ENCODE assay signal across 8 cellular contexts in the genomic region with DNA sequence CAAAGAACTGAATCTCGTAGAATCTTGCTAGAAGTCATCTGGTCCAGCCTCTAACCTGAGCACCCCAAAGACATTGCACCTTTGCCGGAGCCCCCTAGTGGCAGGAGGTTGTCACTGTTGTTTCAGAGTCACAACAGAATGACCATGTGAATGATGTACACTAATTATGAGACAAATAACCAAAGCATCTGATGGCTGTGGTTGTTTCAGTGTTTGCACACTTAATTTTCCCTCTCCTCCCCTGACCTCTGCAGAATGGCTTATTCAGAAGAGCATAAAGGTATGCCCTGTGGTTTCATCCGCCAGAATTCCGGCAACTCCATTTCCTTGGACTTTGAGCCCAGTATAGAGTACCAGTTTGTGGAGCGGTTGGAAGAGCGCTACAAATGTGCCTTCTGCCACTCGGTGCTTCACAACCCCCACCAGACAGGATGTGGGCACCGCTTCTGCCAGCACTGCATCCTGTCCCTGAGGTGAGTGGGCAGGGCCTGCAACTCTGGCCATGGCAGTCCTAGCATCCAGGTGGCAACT.
DNase-seq lines count a peak whose midpoint lies in the region; ATAC-seq lines count a peak whose summit lies in the region.

No MANE protein-coding gene starts in this region.

- ATAC-seq in GM18511 (IDR thresholded peaks at IDR 0.05; ENCODE audit: unreplicated experiment) (peak; percentile 87), HG02973 (IDR thresholded peaks at IDR 0.05; ENCODE audit: unreplicated experiment) (peak; percentile 83)

- DNase-seq in AG08395 (ENCODE audit: low spot score) (peak; percentile 20), RKO (ENCODE audit: low spot score) (peak; percentile 53), iris pigment epithelial cell (ENCODE audit: low read depth) (peak; percentile 21), medulla oblongata (ENCODE audit: extremely low spot score) (no peak)
- peak; percentile 33 for DNase-seq in activated gamma-delta T cell treated with anti-CD3 and anti-CD28 coated beads, Interleukin-2, amount 50 U/mL, for 16 hours (ENCODE audit: low read depth)
- DNase-seq in stimulated activated CD8-positive, alpha-beta memory T cell treated with anti-CD3 and anti-CD28 coated beads, Interleukin-7, amount 100 ng/mL, for 24 hours (ENCODE audit: low read depth) = peak; percentile 38
